Comparison of ENCODE assay signal across 12 cellular contexts in the genomic region with DNA sequence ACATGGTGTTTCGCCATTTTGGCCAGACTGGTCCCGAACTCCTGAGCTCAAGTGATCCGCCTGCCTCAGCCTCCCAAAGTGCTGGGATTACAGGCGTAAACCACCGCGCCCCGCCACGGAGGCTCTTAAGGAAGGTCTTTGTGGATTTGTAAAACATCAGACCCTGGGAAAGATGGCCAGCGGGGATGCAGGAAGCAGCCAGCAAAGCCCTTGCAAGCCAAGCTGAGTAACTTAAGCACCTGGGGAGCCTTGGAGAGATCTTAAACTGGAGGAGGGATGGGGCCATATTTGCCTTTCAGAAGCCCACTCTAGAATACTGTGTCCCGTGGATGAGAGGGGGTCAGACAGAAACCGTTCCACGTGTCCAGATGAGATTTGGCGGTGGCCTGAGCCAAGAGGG. TPM values are rescaled to one million over a fixed set of nuclear protein-coding genes. Genes with fewer than 3 reads are reported as not detected.
DNase-seq lines count a peak whose midpoint lies in the region; ATAC-seq, FAIRE-seq and TF ChIP-seq lines count a peak whose summit lies in the region.
"Had no signal": no experiment of that assay in that cellular context is flagged by ENCODE, and none has a peak within 500 bp of the region (broad histone marks: within the 10 kb centered on the region; RNA-seq: fewer than 3 reads in every experiment).

No MANE protein-coding gene starts in this region.

- peak overlapping the region; percentile 82 for H3K4me3 Mint-ChIP-seq in activated T-cell treated with anti-CD3 and anti-CD28 coated beads, Interleukin-2, amount 50 U/mL, for 4 hours
- H3K4me3 Mint-ChIP-seq in T-helper 17 cell (peak overlapping the region; percentile 91), endothelial cell (ENCODE audit: unreplicated experiment) (peak overlapping the region; percentile 86)

- H3K9me3 Mint-ChIP-seq in activated T-cell treated with anti-CD3 and anti-CD28 coated beads, Interleukin-2, amount 50 U/mL, for 4 hours = no peaks in the 10 kb centered on the region
- no peaks in the 10 kb centered on the region for H3K9me3 Mint-ChIP-seq in endothelial cell (ENCODE audit: unreplicated experiment)

- no peak for ATAC-seq in activated T-cell treated with anti-CD3 and anti-CD28 coated beads, Interleukin-2, amount 50 U/mL, for 4 hours
- no peak for ATAC-seq in T-helper 17 cell

- TF ChIP-seq CTCF in endothelial cell (IDR thresholded peaks at IDR 0.05; ENCODE audit: unreplicated experiment) = no peak

- H3K27me3 Mint-ChIP-seq in activated T-cell treated with anti-CD3 and anti-CD28 coated beads, Interleukin-2, amount 50 U/mL, for 4 hours (ENCODE audit: low read depth) = peaks cover 41% of the 10 kb centered on the region
- peaks cover 50% of the 10 kb centered on the region for H3K27me3 Mint-ChIP-seq in T-helper 17 cell
- H3K27me3 Mint-ChIP-seq in endothelial cell (ENCODE audit: unreplicated experiment) = peaks cover 8% of the 10 kb centered on the region

- FAIRE-seq in urothelium cell line (lab: Jason Lieb, UNC) = no peak

- no peaks in the 10 kb centered on the region for H3K36me3 Mint-ChIP-seq in activated T-cell treated with anti-CD3 and anti-CD28 coated beads, Interleukin-2, amount 50 U/mL, for 4 hours (ENCODE audit: insufficient read depth)
- H3K36me3 Mint-ChIP-seq in T-helper 17 cell (ENCODE audit: low read depth) = peaks cover 3% of the 10 kb centered on the region
- H3K36me3 Mint-ChIP-seq in endothelial cell (ENCODE audit: low read depth, unreplicated experiment) = no peaks in the 10 kb centered on the region

- H3K9me3 ChIP-seq in T-helper 17 cell (ENCODE audit: control insufficient read depth, low read length, poor library complexity, severe bottlenecking) = no peaks in the 10 kb centered on the region
- H3K9me3 ChIP-seq: heart left ventricle had no signal

- H3K27ac Mint-ChIP-seq in T-helper 17 cell (no peak overlapping the region), endothelial cell (ENCODE audit: unreplicated experiment) (peak overlapping the region; percentile 28)

- no peak for DNase-seq in activated T-cell treated with anti-CD3 and anti-CD28 coated beads, Interleukin-2, amount 50 U/mL, for 4 hours
- DNase-seq in activated T-cell treated with anti-CD3 and anti-CD28 coated beads, Interleukin-2, amount 50 U/mL, for 48 hours = no peak
- no peak for DNase-seq in T-helper 17 cell
- no peak for DNase-seq in endothelial cell (ENCODE audit: low spot score)
- DNase-seq in retina = peak; percentile 25
- no peak for DNase-seq in stimulated activated CD4-positive, alpha-beta T cell treated with anti-CD3 and anti-CD28 coated beads, Interleukin-12 subunit alpha, Interleukin-12 subunit beta, amount 100 ng/mL, for 4 hours
- no peak for DNase-seq in urothelium cell line (ENCODE audit: low spot score)
- DNase-seq in cerebellar nuclear complex (lab: John Stamatoyannopoulos, UW) = no peak
- DNase-seq: brain microvascular endothelial cell; heart left ventricle; PC-3; stimulated activated CD4-positive, alpha-beta T cell treated with anti-CD3 and anti-CD28 coated beads, Interleukin-1b, Interleukin-23, amount 100 ng/mL, for 48 hours had no signal

- peaks cover 20% of the 10 kb centered on the region for H3K4me1 Mint-ChIP-seq in activated T-cell treated with anti-CD3 and anti-CD28 coated beads, Interleukin-2, amount 50 U/mL, for 4 hours (ENCODE audit: low read depth)
- peaks cover 18% of the 10 kb centered on the region for H3K4me1 Mint-ChIP-seq in T-helper 17 cell
- H3K4me1 Mint-ChIP-seq in endothelial cell (ENCODE audit: unreplicated experiment) = peaks cover 13% of the 10 kb centered on the region

RNA-seq across cellular contexts. Expression of a gene that starts 11.8 kb away (rescaled TPM):
- total RNA-seq in activated T-cell treated with anti-CD3 and anti-CD28 coated beads, Interleukin-2, amount 50 U/mL, for 4 hours = 10 to 100 TPM; 19.5 to 20.6 (median 19.9) TPM
- total RNA-seq in T-helper 17 cell (1 to 10 TPM; 5.7 to 9.9 TPM), endothelial cell (ENCODE audit: unreplicated experiment) (13.5 TPM)
